Comparison of ENCODE assay signal across 29 cellular contexts in genomic region chr22:32578752-32579151, GRCh38.
"Had no signal": no experiment of that assay in that cellular context is flagged by ENCODE, and none has a peak within 500 bp of the region (broad histone marks: within the 10 kb centered on the region; RNA-seq: fewer than 3 reads in every experiment).

No MANE protein-coding gene starts in this region.

- H3K27ac ChIP-seq: body of pancreas, colonic mucosa, epithelial cell of prostate had no signal

- H3K4me1 ChIP-seq: body of pancreas, colonic mucosa had no signal

- ATAC-seq: activated CD4-positive, alpha-beta T cell treated with anti-CD3 and anti-CD28 coated beads for 36 hours; activated CD8-positive, alpha-beta memory T cell treated with anti-CD3 and anti-CD28 coated beads, Interleukin-2, amount 10 ng/mL, durations not matched to agents 7 days and 5 days; activated CD8-positive, alpha-beta T cell treated with anti-CD3 and anti-CD28 coated beads, Interleukin-2, amount 10 ng/mL, durations not matched to agents 7 days and 5 days; activated naive CD8-positive, alpha-beta T cell treated with anti-CD3 and anti-CD28 coated beads, Interleukin-2, amount 50 U/mL, for 24 hours; body of pancreas; gastroesophageal sphincter had no signal

- H3K4me3 ChIP-seq: adrenal gland, body of pancreas, colonic mucosa, esophagus squamous epithelium, gastroesophageal sphincter had no signal

- H3K9me3 ChIP-seq: adrenal gland, body of pancreas, colonic mucosa, esophagus squamous epithelium, gastroesophageal sphincter had no signal

- H3K36me3 ChIP-seq: adrenal gland, colonic mucosa, esophagus squamous epithelium, gastroesophageal sphincter had no signal

- H3K27me3 ChIP-seq: adrenal gland, body of pancreas, colonic mucosa, esophagus squamous epithelium, gastroesophageal sphincter had no signal

- DNase-seq: activated CD4-positive, alpha-beta memory T cell treated with anti-CD3 and anti-CD28 coated beads for 36 hours; activated CD4-positive, alpha-beta T cell treated with anti-CD3 and anti-CD28 coated beads for 36 hours; activated CD4-positive, alpha-beta T cell treated with anti-CD3 and anti-CD28 coated beads, Interleukin-2, amount 10 ng/mL, durations not matched to agents 24 days and 14 days; activated CD4-positive, CD25-positive, alpha-beta regulatory T cell; activated CD4-positive, CD25-positive, alpha-beta regulatory T cell treated with anti-CD3 and anti-CD28 coated beads, Interleukin-2, amount 50 U/mL, for 72 hours; activated CD8-positive, alpha-beta memory T cell treated with anti-CD3 and anti-CD28 coated beads, Interleukin-2, amount 10 ng/mL, durations not matched to agents 7 days and 5 days; activated CD8-positive, alpha-beta memory T cell treated with anti-CD3 and anti-CD28 coated beads, Interleukin-2, amount 50 U/mL, for 4 hours; activated CD8-positive, alpha-beta T cell treated with anti-CD3 and anti-CD28 coated beads, Interleukin-2, amount 10 ng/mL, durations not matched to agents 7 days and 5 days; activated effector memory CD4-positive, alpha-beta T cell treated with anti-CD3 and anti-CD28 coated beads, Interleukin-2, amount 50 U/mL, for 16 hours; activated naive CD4-positive, alpha-beta T cell treated with anti-CD3 and anti-CD28 coated beads for 36 hours; activated naive CD8-positive, alpha-beta T cell treated with anti-CD3 and anti-CD28 coated beads for 36 hours; activated naive CD8-positive, alpha-beta T cell treated with anti-CD3 and anti-CD28 coated beads, Interleukin-2, amount 50 U/mL, for 24 hours; activated T-cell treated with anti-CD3 and anti-CD28 coated beads, Interleukin-2, amount 50 U/mL, for 1 hour; activated T-cell treated with anti-CD3 and anti-CD28 coated beads, Interleukin-2, amount 50 U/mL, for 48 hours; adrenal gland; amygdala; aorta; body of pancreas; central memory CD4-positive, alpha-beta T cell; cerebellar nuclear complex; colonic mucosa; effector CD8-positive, alpha-beta T cell; esophagus squamous epithelium; foreskin melanocyte; T-helper 2 cell had no signal

- FAIRE-seq: endometrium, endothelial cell of umbilical vein had no signal
